8 cellular contexts compared by ENCODE assay signal in the genomic region with DNA sequence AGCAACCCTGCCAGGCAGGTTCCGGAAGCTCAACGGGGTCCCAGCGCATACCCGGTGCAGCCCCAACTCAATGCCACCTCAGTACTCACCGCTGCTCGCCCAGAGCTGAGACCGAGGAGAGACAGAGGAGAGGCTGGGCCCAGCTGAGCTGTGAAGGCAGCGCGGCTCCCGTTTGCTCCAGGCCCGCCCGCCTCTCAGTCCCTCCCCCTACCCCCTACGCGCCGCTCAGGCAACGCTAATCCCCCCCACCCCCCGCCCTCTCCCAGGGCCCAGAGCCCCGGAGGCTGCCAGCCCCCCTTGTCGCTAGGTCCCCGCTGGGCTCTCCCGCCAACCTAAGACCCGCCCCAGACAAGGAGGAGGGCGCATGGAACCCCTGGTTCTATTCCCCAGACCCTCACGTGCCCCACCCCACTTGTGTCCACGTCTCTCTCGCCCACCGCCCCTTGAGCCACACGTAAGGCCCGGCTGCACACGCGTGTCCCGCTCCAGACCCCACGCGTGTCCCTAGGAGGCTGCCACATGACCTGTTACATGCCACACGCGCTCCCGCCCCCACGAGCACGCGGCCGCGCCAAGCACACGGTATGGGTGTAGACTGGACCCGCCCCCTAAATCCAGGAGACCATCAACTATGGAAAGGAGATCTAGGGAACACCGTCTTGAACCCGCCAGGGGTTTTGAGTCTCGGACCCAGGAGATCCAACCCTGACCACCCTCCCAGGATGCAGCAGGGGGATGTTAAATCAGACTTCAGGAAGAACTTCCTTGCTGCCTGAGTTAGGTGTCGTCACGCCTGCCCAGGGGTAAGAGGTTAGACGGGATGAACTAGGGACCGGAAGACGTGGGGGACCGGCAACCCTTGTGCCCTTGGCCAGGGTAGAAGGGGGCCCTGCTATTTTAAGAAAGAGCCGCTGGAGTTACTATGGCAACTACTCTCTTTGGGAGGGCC. TPM values are rescaled to one million over a fixed set of nuclear protein-coding genes. Genes with fewer than 3 reads are reported as not detected.
DNase-seq lines count a peak whose midpoint lies in the region; ATAC-seq and TF ChIP-seq lines count a peak whose summit lies in the region.

A gene (minus strand): TSS at position 174 of the 949 bp plus-strand sequence. CDS start 1,747 bp downstream, outside the sequence.

- no peaks in the 10 kb centered on the region for H4K20me1 ChIP-seq in H9 (ENCODE audit: control insufficient read depth, insufficient read depth, insufficient read length)

- H3K36me3 Mint-ChIP-seq in H9 (ENCODE audit: insufficient read depth in 1 of 3, low read depth in 3 of 3): peaks cover 6 to 9% (median 9%) of the 10 kb centered on the region in 3 experiments; a peak in 4 of 7 replicates
- peaks cover 13% of the 10 kb centered on the region for H3K36me3 Mint-ChIP-seq in MCF 10A (ENCODE audit: insufficient read depth, unreplicated experiment)

- H3K4me3 Mint-ChIP-seq in H9: peak within 1 kb of the TSS; percentile 92 to 97
- H3K4me3 Mint-ChIP-seq in MCF 10A (ENCODE audit: unreplicated experiment): peak within 1 kb of the TSS; percentile 99

- H3K27me3 ChIP-seq in H9 (ENCODE audit: insufficient read depth, low read length): no peaks in the 10 kb centered on the region

- no peak within 1 kb of the TSS for H4K5ac ChIP-seq in H9 (ENCODE audit: insufficient read length, low read depth, low read length)

- no peak within 1 kb of the TSS for H2AFZ ChIP-seq in H9 (ENCODE audit: low read length)

- H3K27ac ChIP-seq in H9 (ENCODE audit: insufficient read length, low read depth, low read length): no peak within 1 kb of the TSS

- H3K4ac ChIP-seq in H9 (ENCODE audit: low read depth, low read length): no peak within 1 kb of the TSS

- H2BK15ac ChIP-seq in H9 (ENCODE audit: low read depth, low read length): no peak within 1 kb of the TSS

- no peak within 1 kb of the TSS for H3K23ac ChIP-seq in H9 (ENCODE audit: insufficient read length, low read depth, low read length)

- H3T11ph ChIP-seq in H9 (ENCODE audit: low read length): no peak within 1 kb of the TSS

- no peak within 1 kb of the TSS for H2BK120ac ChIP-seq in H9 (ENCODE audit: low read depth, low read length, poor library complexity, severe bottlenecking)

- peaks cover 2% of the 10 kb centered on the region; the same call in 1 of the 2 replicates for H3K4me1 ChIP-seq in H9 (ENCODE audit: insufficient read depth, low read length)

- H3K79me2 ChIP-seq in H9 (ENCODE audit: insufficient read depth, low read length): no peaks in the 10 kb centered on the region

- H4K8ac ChIP-seq in H9 (replicated peaks; ENCODE audit: insufficient read length, low read depth, low read length): no peak within 1 kb of the TSS

- H3K18ac ChIP-seq in H9 (ENCODE audit: insufficient read length, low read depth, low read length): peak within 1 kb of the TSS; percentile 58

- intact Hi-C loops in MCF 10A (cut with micrococcal nuclease): no loop called here

- CTCF ChIA-PET in MCF 10A (lab: Yijun Ruan, JAX): interaction anchor here (1.5 to 8.6 kb wide), 3 partner anchors 14 to 38 kb away, joined by 5 to 137 read pairs (median 8); a partner anchor contains a TSS

- H2BK5ac ChIP-seq in H9 (ENCODE audit: insufficient read length, low read length): no peak within 1 kb of the TSS

- H2AK5ac ChIP-seq in H9 (ENCODE audit: insufficient read length, low read length): no peak within 1 kb of the TSS

- no peaks in the 10 kb centered on the region for H3K9me3 ChIP-seq in H9 (ENCODE audit: control insufficient read depth, low read depth, low read length)

- H4K91ac ChIP-seq in H9 (ENCODE audit: insufficient read length, low read depth, low read length): no peak within 1 kb of the TSS

- no CpG with 5 or more reads among the region's 54 CpGs for WGBS in H9 (ENCODE audit: extremely low coverage, insufficient read length, low lambda C conversion rate)

- POLR2A ChIA-PET in MCF 10A (lab: Yijun Ruan, JAX): interaction anchor here (0.6 to 6.1 kb wide), 8 partner anchors 14 to 174 kb away, joined by 3 to 119 read pairs (median 48); a partner anchor contains a TSS

- H2BK20ac ChIP-seq in H9 (ENCODE audit: low read depth, low read length, poor library complexity, severe bottlenecking): no peak within 1 kb of the TSS

- peak within 1 kb of the TSS; percentile 74 for H3K4me2 ChIP-seq in H9 (ENCODE audit: insufficient read depth, insufficient read length, low read length)

- H3K9me3 Mint-ChIP-seq in H9: no peaks in the 10 kb centered on the region; a peak in 1 of 5 replicates
- no peaks in the 10 kb centered on the region for H3K9me3 Mint-ChIP-seq in MCF 10A (ENCODE audit: unreplicated experiment)

- peaks cover 31% of the 10 kb centered on the region for H3K27me3 Mint-ChIP-seq in H9 (ENCODE audit: low read depth)
- peaks cover 11% of the 10 kb centered on the region for H3K27me3 Mint-ChIP-seq in MCF 10A (ENCODE audit: insufficient read depth, unreplicated experiment)

- H3K14ac ChIP-seq in H9 (ENCODE audit: insufficient read depth, low read length): no peak within 1 kb of the TSS

- H3K9ac ChIP-seq in H9 (ENCODE audit: extremely low read depth, insufficient read length, low read length): no peak within 1 kb of the TSS

- H3K56ac ChIP-seq in H9 (ENCODE audit: insufficient read length, low read depth, low read length): no peak within 1 kb of the TSS

- no peak for ATAC-seq in esophagus mucosa
- ATAC-seq in GM19467 (IDR thresholded peaks at IDR 0.05; ENCODE audit: unreplicated experiment): no peak

- no peak within 1 kb of the TSS for H2BK12ac ChIP-seq in H9 (ENCODE audit: insufficient read length, low read depth, low read length)

- BruUV-seq in MCF 10A (replicated peaks; lab: Mats Ljungman, UMichigan): no TSS peak

- TF ChIP-seq CTCF in H9 (conservative IDR thresholded peaks at IDR 0.05) (no peak; the same call in 2 of the 3 replicates), MCF 10A (IDR thresholded peaks at IDR 0.05; ENCODE audit: unreplicated experiment) (no peak)

- no peaks in the 10 kb centered on the region for H3K79me1 ChIP-seq in H9 (ENCODE audit: insufficient read depth, low read depth, low read length, poor library complexity, severe bottlenecking)

- H3K27ac Mint-ChIP-seq in H9: peak within 1 kb of the TSS in 2 of 3 experiments; percentile 60 to 96; a peak in 4 of 7 replicates
- no peak within 1 kb of the TSS for H3K27ac Mint-ChIP-seq in MCF 10A (ENCODE audit: low read depth, unreplicated experiment)

- peaks cover 35% of the 10 kb centered on the region for H3K23me2 ChIP-seq in H9 (ENCODE audit: insufficient read length, low read depth, low read length, poor library complexity, severe bottlenecking)

- DNase-seq in H9: peak; percentile 78
- peak; percentile 40 for DNase-seq in NCI-H2227 treated with DMSO at 0.1 percent for 48 hours (lab: John Stamatoyannopoulos, UW)
- no peak for DNase-seq in MCF 10A (ENCODE audit: unreplicated experiment)
- peak; percentile 27 for DNase-seq in midbrain (lab: John Stamatoyannopoulos, UW)
- DNase-seq in KG1 (lab: John Stamatoyannopoulos, UW): no peak
- no peak for DNase-seq in HUDEP-2 (lab: John Stamatoyannopoulos, UW; ENCODE audit: unreplicated experiment in 76 of 76)

- H3K4me1 Mint-ChIP-seq in H9: peaks cover 19 to 35% of the 10 kb centered on the region in 2 experiments
- peaks cover 5% of the 10 kb centered on the region for H3K4me1 Mint-ChIP-seq in MCF 10A (ENCODE audit: insufficient read depth, unreplicated experiment)

RNA-seq across cellular contexts. Expression of the gene that starts here (rescaled TPM):
- total RNA-seq in H9 (2021) (3.4 and 3.6 TPM in 2 replicates), MCF 10A (2022) (0.66 and 0.75 TPM in 2 replicates), esophagus mucosa (2.0 TPM)

Comparison
In these comparisons a context has a peak if more than half of its experiments do, and no peak if none do; other contexts are left out.
1. DNase-seq: peak in H9 (single experiment), NCI-H2227 treated with DMSO at 0.1 percent for 48 hours (single experiment) and midbrain (single experiment); none in MCF 10A (single experiment), KG1 (single experiment) and HUDEP-2 (0 of 76).